In the genomic region with DNA sequence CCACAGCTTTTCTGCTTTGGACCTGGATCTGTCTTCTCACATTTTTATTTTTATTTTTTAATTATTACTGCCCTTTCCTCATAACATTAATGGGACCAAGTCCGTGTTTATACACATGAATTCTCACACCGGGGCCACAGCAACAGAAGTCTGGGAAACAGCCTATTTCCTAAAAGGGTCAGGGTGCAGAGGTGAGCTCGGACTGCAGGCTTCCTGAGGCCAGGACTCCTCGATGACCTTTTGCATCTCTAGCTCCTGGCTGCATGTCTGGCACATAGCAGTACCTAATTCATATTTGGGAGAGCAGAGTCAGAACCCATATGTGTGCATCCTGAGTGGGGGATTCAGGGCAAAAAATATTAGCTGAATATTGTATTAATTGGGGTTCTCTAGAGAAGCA, we compare ENCODE assay signal across 33 cellular contexts.
"Had no signal": no experiment of that assay in that cellular context is flagged by ENCODE, and none has a peak within 500 bp of the region (broad histone marks: within the 10 kb centered on the region; RNA-seq: fewer than 3 reads in every experiment).

No MANE protein-coding gene starts in this region.

- DNase-seq: naive B cell; naive thymus-derived CD8-positive, alpha-beta T cell; nephron progenitor cell; nucleus accumbens; pancreas; retina; right cardiac atrium; spleen; stimulated activated CD4-positive, alpha-beta T cell treated with anti-CD3 and anti-CD28 coated beads, Interleukin-12 subunit alpha, Interleukin-12 subunit beta, amount 100 ng/mL, for 4 hours; stimulated activated CD4-positive, alpha-beta T cell treated with anti-CD3 and anti-CD28 coated beads, Interleukin-1b, Interleukin-23, amount 100 ng/mL, for 48 hours; stimulated activated CD4-positive, alpha-beta T cell treated with anti-CD3 and anti-CD28 coated beads, Interleukin-4, amount 100 ng/mL, for 1 hour; stimulated activated CD4-positive, alpha-beta T cell treated with anti-CD3 and anti-CD28 coated beads, Interleukin-4, amount 100 ng/mL, for 4 hours; stimulated activated CD8-positive, alpha-beta memory T cell treated with anti-CD3 and anti-CD28 coated beads, Interleukin-4, amount 100 ng/mL, for 48 hours; stimulated activated naive CD4-positive, alpha-beta T cell; stimulated activated naive CD8-positive, alpha-beta T cell treated with anti-CD3 and anti-CD28 coated beads, Interleukin-15, amount 100 ng/mL, for 72 hours; stimulated activated naive CD8-positive, alpha-beta T cell treated with anti-CD3 and anti-CD28 coated beads, Interleukin-15, Interleukin-2, amounts not matched to agents 100 U/mL and 50 U/mL, for 24 hours; substantia nigra; testis; tibial artery; transverse colon; upper lobe of right lung had no signal

- ATAC-seq: naive thymus-derived CD8-positive, alpha-beta T cell; natural killer cell treated with Interleukin-12 subunit alpha and Interleukin-12 subunit beta and Interleukin-15 and Interleukin-18, amount 100 ng/mL, for 72 hours; pancreas; right cardiac atrium; right lobe of liver; stimulated activated memory B cell treated with anti-CD40 and anti-IgM and Interleukin-4, amounts not matched to agents 10 μg/mL and 1 μg/mL and 100 μg/mL, for 72 hours; stimulated activated naive CD8-positive, alpha-beta T cell treated with anti-CD3 and anti-CD28 coated beads, Interleukin-15, amount 100 ng/mL, for 72 hours; stimulated activated naive CD8-positive, alpha-beta T cell treated with anti-CD3 and anti-CD28 coated beads, Interleukin-15, Interleukin-2, amounts not matched to agents 100 U/mL and 50 U/mL, for 24 hours; upper lobe of right lung had no signal

- H3K27ac Mint-ChIP-seq: naive thymus-derived CD8-positive, alpha-beta T cell; nephron progenitor cell; stimulated activated memory B cell treated with anti-CD40 and anti-IgM and Interleukin-4, amounts not matched to agents 10 μg/mL and 1 μg/mL and 100 μg/mL, for 72 hours; stimulated activated naive CD8-positive, alpha-beta T cell treated with anti-CD3 and anti-CD28 coated beads, Interleukin-15, amount 100 ng/mL, for 72 hours; type B pancreatic cell had no signal

- H3K9me3 Mint-ChIP-seq: naive B cell; naive thymus-derived CD8-positive, alpha-beta T cell; natural killer cell treated with Interleukin-12 subunit alpha and Interleukin-12 subunit beta and Interleukin-15 and Interleukin-18, amount 100 ng/mL, for 72 hours; nephron progenitor cell; neural crest cell; stimulated activated memory B cell treated with anti-CD40 and anti-IgM and Interleukin-4, amounts not matched to agents 10 μg/mL and 1 μg/mL and 100 μg/mL, for 72 hours; stimulated activated naive CD8-positive, alpha-beta T cell treated with anti-CD3 and anti-CD28 coated beads, Interleukin-15, amount 100 ng/mL, for 72 hours; type B pancreatic cell had no signal

- H3K4me1 Mint-ChIP-seq: neural crest cell; stimulated activated naive CD8-positive, alpha-beta T cell treated with anti-CD3 and anti-CD28 coated beads, Interleukin-15, amount 100 ng/mL, for 72 hours had no signal

- H3K36me3 ChIP-seq: neutrophil, pancreas, prostate gland, right lobe of liver, spleen, suprapubic skin, tibial artery, transverse colon, upper lobe of right lung, vagina had no signal

- H3K27ac ChIP-seq: neutrophil, pancreas, prostate gland, right lobe of liver, skin epidermis, spleen, suprapubic skin, testis, tibial artery, transverse colon, upper lobe of right lung, vagina had no signal

- FAIRE-seq: pancreas, urothelium cell line had no signal

- H3K4me3 ChIP-seq: pancreas, prostate gland, right lobe of liver, skin epidermis, smooth muscle cell, spleen, suprapubic skin, testis, tibial artery, transverse colon, upper lobe of right lung, vagina had no signal

- H3K9me3 ChIP-seq: neutrophil, pancreas, prostate gland, right lobe of liver, spleen, suprapubic skin, testis, tibial artery, transverse colon, upper lobe of right lung, vagina had no signal

- H3K4me2 ChIP-seq: smooth muscle cell had no signal

- H3K36me3 Mint-ChIP-seq: naive B cell; naive thymus-derived CD8-positive, alpha-beta T cell; natural killer cell treated with Interleukin-12 subunit alpha and Interleukin-12 subunit beta and Interleukin-15 and Interleukin-18, amount 100 ng/mL, for 72 hours; stimulated activated memory B cell treated with anti-CD40 and anti-IgM and Interleukin-4, amounts not matched to agents 10 μg/mL and 1 μg/mL and 100 μg/mL, for 72 hours; type B pancreatic cell had no signal

- H3K27me3 ChIP-seq: neutrophil, pancreas, right lobe of liver, spleen, suprapubic skin, testis, tibial artery, transverse colon, upper lobe of right lung, vagina had no signal

- H3K27me3 Mint-ChIP-seq: naive B cell; stimulated activated memory B cell treated with anti-CD40 and anti-IgM and Interleukin-4, amounts not matched to agents 10 μg/mL and 1 μg/mL and 100 μg/mL, for 72 hours had no signal

- H3K4me3 Mint-ChIP-seq: naive B cell; naive thymus-derived CD8-positive, alpha-beta T cell; natural killer cell treated with Interleukin-12 subunit alpha and Interleukin-12 subunit beta and Interleukin-15 and Interleukin-18, amount 100 ng/mL, for 72 hours; nephron progenitor cell; neural crest cell; stimulated activated memory B cell treated with anti-CD40 and anti-IgM and Interleukin-4, amounts not matched to agents 10 μg/mL and 1 μg/mL and 100 μg/mL, for 72 hours; stimulated activated naive CD8-positive, alpha-beta T cell treated with anti-CD3 and anti-CD28 coated beads, Interleukin-15, amount 100 ng/mL, for 72 hours; type B pancreatic cell had no signal

- H3K4me1 ChIP-seq: pancreas, prostate gland, right lobe of liver, tibial artery, transverse colon, vagina had no signal
